In the genomic region with DNA sequence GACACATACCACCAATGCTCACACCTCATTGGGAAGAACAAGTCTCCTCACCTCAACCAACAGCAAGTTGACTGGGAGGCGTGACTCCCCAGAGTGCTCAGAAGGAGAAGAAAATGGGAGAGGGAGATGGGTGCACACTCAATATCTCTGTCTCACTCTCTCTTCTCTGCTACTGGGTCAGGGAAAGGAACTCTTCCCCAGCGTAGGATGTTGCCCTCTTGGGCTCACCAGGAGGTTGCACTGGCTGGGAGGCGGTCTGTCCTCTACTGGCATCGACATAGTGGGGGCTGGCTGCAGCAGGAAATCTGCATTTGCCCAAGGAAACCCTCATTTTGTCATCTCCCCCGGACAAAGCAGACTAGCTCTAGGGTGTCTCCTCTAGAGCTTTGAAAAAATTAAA, we compare ENCODE assay signal across 21 cellular contexts.
DNase-seq lines count a peak whose midpoint lies in the region; ATAC-seq, FAIRE-seq and TF ChIP-seq lines count a peak whose summit lies in the region.
"Had no signal": no experiment of that assay in that cellular context is flagged by ENCODE, and none has a peak within 500 bp of the region (broad histone marks: within the 10 kb centered on the region; RNA-seq: fewer than 3 reads in every experiment).

No MANE protein-coding gene starts in this region.

- H3K36me3 Mint-ChIP-seq in chondrocyte (ENCODE audit: low read depth) (peaks cover 2% of the 10 kb centered on the region), osteocyte (ENCODE audit: unreplicated experiment) (no peaks in the 10 kb centered on the region)
- H3K36me3 Mint-ChIP-seq in activated naive CD8-positive, alpha-beta T cell treated with anti-CD3 and anti-CD28 coated beads, Interleukin-2, amount 50 U/mL, for 24 hours (ENCODE audit: low read depth), result no peaks in the 10 kb centered on the region
- H3K36me3 Mint-ChIP-seq: activated naive CD4-positive, alpha-beta T cell treated with anti-CD3 and anti-CD28 coated beads, Interleukin-2, amount 10 ng/mL, durations not matched to agents 7 days and 5 days; IgD-negative memory B cell had no signal

- no peaks in the 10 kb centered on the region for H3K79me2 ChIP-seq in HepG2 (ENCODE audit: insufficient read depth, low read length)

- H3K27ac ChIP-seq in HepG2 (ENCODE audit: extremely low read length, insufficient read depth, low read length) (peak overlapping the region; percentile 86), right lobe of liver (no peak overlapping the region)
- H3K27ac ChIP-seq: breast epithelium, C4-2B, lower lobe of right lung, skin epidermis had no signal

- no peak for DNase-seq in HepG2 (ENCODE audit: low spot score)
- DNase-seq in right lobe of liver, result no peak
- peak; percentile 29 for DNase-seq in chondrocyte (ENCODE audit: low spot score)
- DNase-seq in osteocyte (ENCODE audit: extremely low spot score, unreplicated experiment), result peak; percentile 57
- DNase-seq in OCI-M1 (lab: John Stamatoyannopoulos, UW), result no peak
- DNase-seq in activated naive CD8-positive, alpha-beta T cell treated with anti-CD3 and anti-CD28 coated beads, Interleukin-2, amount 50 U/mL, for 24 hours, result no peak
- DNase-seq: activated CD8-positive, alpha-beta T cell treated with anti-CD3 and anti-CD28 coated beads, Interleukin-2, amount 10 ng/mL, durations not matched to agents 7 days and 5 days; activated naive CD4-positive, alpha-beta T cell treated with anti-CD3 and anti-CD28 coated beads, Interleukin-2, amount 10 ng/mL, durations not matched to agents 7 days and 5 days; activated T-cell treated with anti-CD3 and anti-CD28 coated beads, Interleukin-2, amount 50 U/mL, for 4 hours; amygdala; lower lobe of right lung; nephron progenitor cell; T-helper 1 cell had no signal

- POLR2A ChIA-PET in HepG2 (lab: Yijun Ruan, JAX), result interaction anchor here (1.4 kb wide), 1 partner anchor 12 kb away, joined by 4 read pairs; no protein-coding TSS in a partner anchor

- TF ChIP-seq CTCF in HepG2 (CRISPR knock-in tag; IDR thresholded peaks at IDR 0.05), result no peak
- no peak for TF ChIP-seq CTCF in right lobe of liver (IDR thresholded peaks at IDR 0.05)
- TF ChIP-seq CTCF in chondrocyte (IDR thresholded peaks at IDR 0.05), result no peak
- no peak for TF ChIP-seq CTCF in osteocyte (IDR thresholded peaks at IDR 0.05)

- no peak for TF ChIP-seq POLR2A in HepG2 (IDR thresholded peaks at IDR 0.05; ENCODE audit: insufficient read depth in 1 of 2, low read depth in 2 of 2, low read length in 2 of 2)
- TF ChIP-seq POLR2A in right lobe of liver (IDR thresholded peaks at IDR 0.05), result no peak

- WGBS in HepG2 (ENCODE audit: low lambda C conversion rate), result 76% methylated on average over 4 of the region's 5 CpGs
- 46% methylated on average over 3 of the region's 5 CpGs for WGBS in right lobe of liver (ENCODE audit: insufficient coverage, low coverage, low lambda C conversion rate, missing lambda C conversion rate)

- no peak for FAIRE-seq in HepG2 (lab: Jason Lieb, UNC)
- FAIRE-seq: D721Med, GM12878, keratinocyte had no signal

- no peak overlapping the region for H3K27ac Mint-ChIP-seq in chondrocyte (ENCODE audit: unreplicated experiment)
- H3K27ac Mint-ChIP-seq in osteocyte (ENCODE audit: unreplicated experiment), result no peak overlapping the region
- H3K27ac Mint-ChIP-seq in activated naive CD8-positive, alpha-beta T cell treated with anti-CD3 and anti-CD28 coated beads, Interleukin-2, amount 50 U/mL, for 24 hours, result no peak overlapping the region
- H3K27ac Mint-ChIP-seq: activated CD8-positive, alpha-beta T cell treated with anti-CD3 and anti-CD28 coated beads, Interleukin-2, amount 10 ng/mL, durations not matched to agents 7 days and 5 days; IgD-negative memory B cell; nephron progenitor cell had no signal

- in situ Hi-C loops in HepG2 (cut with HindIII; ENCODE audit: extremely low pct_ligation_motif_present, low pct_unique_long_range_greater_than_20kb), result no loop called here

- H3K27me3 Mint-ChIP-seq in chondrocyte (ENCODE audit: low read depth) (peaks cover 51% of the 10 kb centered on the region), osteocyte (ENCODE audit: unreplicated experiment) (peaks cover 57% of the 10 kb centered on the region)
- peaks cover 29% of the 10 kb centered on the region for H3K27me3 Mint-ChIP-seq in activated naive CD8-positive, alpha-beta T cell treated with anti-CD3 and anti-CD28 coated beads, Interleukin-2, amount 50 U/mL, for 24 hours

- intact Hi-C loops in HepG2 (cut with micrococcal nuclease; ENCODE audit: unreplicated experiment), result loop anchor here (2.0 kb wide), 1 partner anchor 82 kb away; no protein-coding TSS in a partner anchor
- intact Hi-C loops in right lobe of liver (cut with DNase I), result no loop called here

- no peaks in the 10 kb centered on the region for H3K27me3 ChIP-seq in HepG2 (ENCODE audit: control insufficient read depth in 1 of 2, insufficient read depth in 2 of 2, low read length in 2 of 2)
- H3K27me3 ChIP-seq in right lobe of liver, result no peaks in the 10 kb centered on the region

- no peak for TF ChIP-seq RAD21 in HepG2 (CRISPR knock-in tag; IDR thresholded peaks at IDR 0.05)

- peaks cover 70% of the 10 kb centered on the region for H3K4me1 ChIP-seq in HepG2 (ENCODE audit: insufficient read depth, low read length)
- peaks cover 0 to 25% (median 14%) of the 10 kb centered on the region in 4 donors for H3K4me1 ChIP-seq in right lobe of liver
- H3K4me1 ChIP-seq: breast epithelium had no signal

- peak overlapping the region; percentile 84; the same call in 1 of the 2 replicates for H3K4me2 ChIP-seq in HepG2 (ENCODE audit: low read depth, low read length)

- BruUV-seq in HepG2 (replicated peaks; lab: Mats Ljungman, UMichigan), result no TSS peak

- H3K4me3 Mint-ChIP-seq in chondrocyte (ENCODE audit: unreplicated experiment) (no peak overlapping the region), osteocyte (ENCODE audit: unreplicated experiment) (no peak overlapping the region)
- H3K4me3 Mint-ChIP-seq in activated naive CD8-positive, alpha-beta T cell treated with anti-CD3 and anti-CD28 coated beads, Interleukin-2, amount 50 U/mL, for 24 hours, result no peak overlapping the region
- H3K4me3 Mint-ChIP-seq: activated CD8-positive, alpha-beta T cell treated with anti-CD3 and anti-CD28 coated beads, Interleukin-2, amount 10 ng/mL, durations not matched to agents 7 days and 5 days; activated naive CD4-positive, alpha-beta T cell treated with anti-CD3 and anti-CD28 coated beads, Interleukin-2, amount 10 ng/mL, durations not matched to agents 7 days and 5 days; activated T-cell treated with anti-CD3 and anti-CD28 coated beads, Interleukin-2, amount 50 U/mL, for 4 hours; nephron progenitor cell had no signal

- H2AFZ ChIP-seq in HepG2 (ENCODE audit: low read length), result no peak overlapping the region

- H3K4me3 ChIP-seq in HepG2 (replicated peaks in 1 of 3; ENCODE audit: insufficient read depth in 1 of 3, low read depth in 2 of 3, low read length in 3 of 3), result no peak overlapping the region
- H3K4me3 ChIP-seq in right lobe of liver, result no peak overlapping the region
- H3K4me3 ChIP-seq: breast epithelium, GM12878, lower lobe of right lung, skin epidermis had no signal

- H3K4me1 Mint-ChIP-seq in chondrocyte (ENCODE audit: low read depth) (no peaks in the 10 kb centered on the region), osteocyte (ENCODE audit: unreplicated experiment) (no peaks in the 10 kb centered on the region)
- peaks cover 10% of the 10 kb centered on the region for H3K4me1 Mint-ChIP-seq in activated naive CD8-positive, alpha-beta T cell treated with anti-CD3 and anti-CD28 coated beads, Interleukin-2, amount 50 U/mL, for 24 hours
- H3K4me1 Mint-ChIP-seq: activated naive CD4-positive, alpha-beta T cell treated with anti-CD3 and anti-CD28 coated beads, Interleukin-2, amount 10 ng/mL, durations not matched to agents 7 days and 5 days had no signal

- CTCF ChIA-PET in HepG2 (lab: Yijun Ruan, JAX; ENCODE audit: low intra/inter-chr PET ratio, low total read pairs), result interaction anchor here (1.4 kb wide), 1 partner anchor 82 kb away, joined by 7 read pairs; no protein-coding TSS in a partner anchor

- H3K9me3 Mint-ChIP-seq in chondrocyte (ENCODE audit: low read depth) (peaks cover 3% of the 10 kb centered on the region), osteocyte (ENCODE audit: unreplicated experiment) (no peaks in the 10 kb centered on the region)
- no peaks in the 10 kb centered on the region for H3K9me3 Mint-ChIP-seq in activated naive CD8-positive, alpha-beta T cell treated with anti-CD3 and anti-CD28 coated beads, Interleukin-2, amount 50 U/mL, for 24 hours
- H3K9me3 Mint-ChIP-seq: activated naive CD4-positive, alpha-beta T cell treated with anti-CD3 and anti-CD28 coated beads, Interleukin-2, amount 10 ng/mL, durations not matched to agents 7 days and 5 days; activated T-cell treated with anti-CD3 and anti-CD28 coated beads, Interleukin-2, amount 50 U/mL, for 4 hours had no signal

- TF ChIP-seq EP300 in HepG2 (IDR thresholded peaks at IDR 0.05; ENCODE audit: low read depth in 2 of 2, low read length in 2 of 2), result no peak
- no peak for TF ChIP-seq EP300 in HepG2 (CRISPR knock-in tag; IDR thresholded peaks at IDR 0.05; ENCODE audit: borderline replicate concordance)

- ATAC-seq in HepG2, result peak; percentile 2; the same call in 1 of the 3 replicates
- no peak for ATAC-seq in right lobe of liver
- no peak for ATAC-seq in activated naive CD8-positive, alpha-beta T cell treated with anti-CD3 and anti-CD28 coated beads, Interleukin-2, amount 50 U/mL, for 24 hours
- ATAC-seq in GM21529 (IDR thresholded peaks at IDR 0.05; ENCODE audit: unreplicated experiment), result no peak

- peaks cover 5% of the 10 kb centered on the region; the same call in 1 of the 2 replicates for H3K9me3 ChIP-seq in HepG2 (ENCODE audit: low read length)
- no peaks in the 10 kb centered on the region for H3K9me3 ChIP-seq in right lobe of liver
- H3K9me3 ChIP-seq: lower lobe of right lung had no signal

- no peaks in the 10 kb centered on the region for H4K20me1 ChIP-seq in HepG2 (ENCODE audit: insufficient read depth, low read length)

- H3K36me3 ChIP-seq in HepG2 (replicated peaks in 1 of 2; ENCODE audit: control insufficient read depth in 1 of 2, insufficient read depth in 2 of 2, low read length in 2 of 2) (no peaks in the 10 kb centered on the region), right lobe of liver (no peaks in the 10 kb centered on the region)
- H3K36me3 ChIP-seq: breast epithelium, lower lobe of right lung had no signal

- no peak overlapping the region for H3K9ac ChIP-seq in HepG2 (ENCODE audit: insufficient read depth, low read depth, low read length)

TF ChIP-seq in HepG2, 621 proteins besides CTCF, POLR2A, EP300 and RAD21 (continues in another document):
- peak; percentile 22; the same call in 1 of the 2 replicates for TF ChIP-seq TOPORS (CRISPR knock-in tag; IDR thresholded peaks at IDR 0.05)
- no peak for TF ChIP-seq HOXD1 (CRISPR knock-in tag; IDR thresholded peaks at IDR 0.05)
- TF ChIP-seq ZMAT3 (CRISPR knock-in tag; conservative IDR thresholded peaks at IDR 0.05), result no peak
- TF ChIP-seq HNF4G (IDR thresholded peaks at IDR 0.05; ENCODE audit: borderline replicate concordance, low read depth, low read length), result no peak
- 0 out of 2 replicates have a peak, but pooled peaks have one; percentile 10 for TF ChIP-seq HNF4G (CRISPR knock-in tag; IDR thresholded peaks at IDR 0.05; ENCODE audit: borderline replicate concordance, low read depth)
- TF ChIP-seq EEA1 (CRISPR knock-in tag; IDR thresholded peaks at IDR 0.05; ENCODE audit: borderline replicate concordance), result no peak
- TF ChIP-seq EZH2 (conservative IDR thresholded peaks at IDR 0.05; ENCODE audit: low read depth, low read length), result no peak

Comparison
In these comparisons a context has a peak if more than half of its experiments do, and no peak if none do; other contexts are left out.
1. DNase-seq: peak in chondrocyte (single experiment) and osteocyte (single experiment); none in HepG2 (single experiment), right lobe of liver (0 of 3), OCI-M1 (single experiment) and activated naive CD8-positive, alpha-beta T cell treated with anti-CD3 and anti-CD28 coated beads, Interleukin-2, amount 50 U/mL, for 24 hours (single experiment).